ENCODE assay signal across 20 cellular contexts in genomic region chr1:87718241-87718950, GRCh38.
DNase-seq lines count a peak whose midpoint lies in the region; ATAC-seq, FAIRE-seq and TF ChIP-seq lines count a peak whose summit lies in the region.
"Had no signal": no experiment of that assay in that cellular context is flagged by ENCODE, and none has a peak within 500 bp of the region (broad histone marks: within the 10 kb centered on the region; RNA-seq: fewer than 3 reads in every experiment).

No MANE protein-coding gene starts in this region.

- TF ChIP-seq CTCF in nephron (IDR thresholded peaks at IDR 0.05; ENCODE audit: unreplicated experiment in 3 of 3) = no peak

- TF ChIP-seq POLR2A in H54 (IDR thresholded peaks at IDR 0.05; ENCODE audit: low read depth, low read length) = no peak

- ATAC-seq in GM21367 (IDR thresholded peaks at IDR 0.05; ENCODE audit: unreplicated experiment) = no peak
- ATAC-seq: lower lobe of right lung had no signal

- peak; percentile 5 for FAIRE-seq in RCC 7860 (lab: Jason Lieb, UNC)
- no peak for FAIRE-seq in H54 (lab: Jason Lieb, UNC)

- no peak overlapping the region for H3K4me3 Mint-ChIP-seq in nephron
- H3K4me3 Mint-ChIP-seq: dendritic cell treated with granulocyte-macrophage colony-stimulating factor and Interleukin-4, amounts not matched to agents 40 ng/mL and 50 ng/mL, for 4 days; immature natural killer cell had no signal

- H3K27ac Mint-ChIP-seq in nephron = peak overlapping the region in 2 of 3 experiments; percentile 12 to 24
- H3K27ac Mint-ChIP-seq: dendritic cell treated with granulocyte-macrophage colony-stimulating factor and Interleukin-4, amounts not matched to agents 40 ng/mL and 50 ng/mL, for 4 days; immature natural killer cell had no signal

- no peaks in the 10 kb centered on the region for H3K27me3 Mint-ChIP-seq in nephron (ENCODE audit: low read depth)
- H3K27me3 Mint-ChIP-seq: dendritic cell treated with granulocyte-macrophage colony-stimulating factor and Interleukin-4, amounts not matched to agents 40 ng/mL and 50 ng/mL, for 4 days had no signal

- peaks cover 19% of the 10 kb centered on the region for H3K4me1 Mint-ChIP-seq in nephron
- H3K4me1 Mint-ChIP-seq: immature natural killer cell had no signal

- H3K9me3 Mint-ChIP-seq in nephron = no peaks in the 10 kb centered on the region
- H3K9me3 Mint-ChIP-seq: dendritic cell treated with granulocyte-macrophage colony-stimulating factor and Interleukin-4, amounts not matched to agents 40 ng/mL and 50 ng/mL, for 4 days; immature natural killer cell had no signal

- H3K36me3 Mint-ChIP-seq in nephron (ENCODE audit: low read depth) = no peaks in the 10 kb centered on the region
- H3K36me3 Mint-ChIP-seq: immature natural killer cell had no signal

- DNase-seq in DMS53 (lab: John Stamatoyannopoulos, UW) (peak; percentile 14), DMS53 treated with DMSO at 0.1 percent for 48 hours (lab: John Stamatoyannopoulos, UW; ENCODE audit: unreplicated experiment) (no peak), HuH-7 (ENCODE audit: low spot score) (peak; percentile 5), RCC 7860 (ENCODE audit: low spot score) (no peak), H54 (ENCODE audit: insufficient read length, low spot score) (no peak)
- no peak for DNase-seq in activated effector memory CD4-positive, alpha-beta T cell treated with Interleukin-2 at 50 U/mL for 16 hours
- DNase-seq: 8988T; activated CD4-positive, alpha-beta T cell treated with anti-CD3 and anti-CD28 coated beads, Interleukin-2, amount 50 U/mL, for 1 hour; activated CD8-positive, alpha-beta memory T cell treated with anti-CD3 and anti-CD28 coated beads, Interleukin-2, amount 50 U/mL, for 48 hours; activated effector memory CD4-positive, alpha-beta T cell treated with anti-CD3 and anti-CD28 coated beads, Interleukin-2, amount 50 U/mL, for 16 hours; BE2C; immature natural killer cell; lower lobe of right lung; NCI-H2081; NCI-H510A; SIG-M5; stimulated activated CD8-positive, alpha-beta memory T cell treated with anti-CD3 and anti-CD28 coated beads, Interleukin-4, amount 100 ng/mL, for 48 hours had no signal

Comparison
In these comparisons a context has a peak if more than half of its experiments do, and no peak if none do; other contexts are left out.
1. DNase-seq: peak in DMS53 (single experiment) and HuH-7 (single experiment); none in DMS53 treated with DMSO at 0.1 percent for 48 hours (single experiment), RCC 7860 (single experiment), activated effector memory CD4-positive, alpha-beta T cell treated with Interleukin-2 at 50 U/mL for 16 hours (single experiment) and H54 (single experiment).